Comparison of ENCODE assay signal across 14 cellular contexts in the genomic region with DNA sequence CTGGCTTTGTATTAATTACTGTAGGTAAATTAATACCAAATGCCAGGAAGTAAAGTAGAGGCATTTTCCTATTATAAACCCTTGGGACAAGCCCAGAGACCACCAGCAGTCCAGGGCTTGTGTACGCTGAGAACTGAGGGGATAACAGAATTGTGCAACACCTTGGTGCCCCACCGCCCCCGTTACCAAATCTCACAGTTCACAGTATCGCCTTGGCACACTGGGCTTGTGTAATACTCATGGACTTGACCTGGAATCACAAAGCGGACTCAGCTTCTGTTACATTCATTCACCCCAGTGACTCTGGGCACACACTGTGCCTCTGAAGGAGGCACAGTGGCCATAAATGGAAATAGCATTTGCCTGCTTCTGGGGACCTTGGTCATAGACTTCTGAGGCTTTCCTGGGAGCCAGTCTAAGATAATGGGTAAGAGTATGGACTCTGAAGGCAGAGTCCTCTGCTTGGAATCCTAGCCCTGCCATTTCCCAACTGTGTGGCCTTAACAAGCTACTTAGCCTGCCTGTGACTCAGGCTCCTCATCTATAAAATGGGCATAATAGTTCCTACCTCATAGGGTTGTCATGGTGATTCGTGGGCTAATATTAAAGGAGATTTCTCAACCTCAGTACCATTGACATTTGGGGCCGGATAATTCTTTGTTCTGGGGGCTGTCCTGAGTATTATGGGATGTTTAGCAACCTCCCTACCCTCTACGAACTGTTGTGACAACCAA. TPM values are rescaled to one million over a fixed set of nuclear protein-coding genes. Genes with fewer than 3 reads are reported as not detected.
"Had no signal": no experiment of that assay in that cellular context is flagged by ENCODE, and none has a peak within 500 bp of the region (broad histone marks: within the 10 kb centered on the region; RNA-seq: fewer than 3 reads in every experiment).

No MANE protein-coding gene starts in this region.

- FAIRE-seq: astrocyte, bronchial epithelial cell, keratinocyte, pancreas had no signal

- H3K4me1 ChIP-seq: pancreas had no signal

- DNase-seq: activated CD4-positive, alpha-beta T cell treated with anti-CD3 and anti-CD28 coated beads for 1 hour; activated CD4-positive, alpha-beta T cell treated with anti-CD3 and anti-CD28 coated beads, Interleukin-2, amount 50 U/mL, for 48 hours; activated naive CD4-positive, alpha-beta T cell treated with anti-CD3 and anti-CD28 coated beads for 36 hours; activated T-cell treated with anti-CD3 and anti-CD28 coated beads, Interleukin-2, amount 50 U/mL, for 1 hour; pancreas; SK-N-SH; stimulated activated CD4-positive, alpha-beta T cell treated with anti-CD3 and anti-CD28 coated beads, Interleukin-2, amount 100 ng/mL, for 48 hours; T-cell; T-helper 9 cell had no signal

- H3K36me3 ChIP-seq: pancreas had no signal

- H3K27ac ChIP-seq: epithelial cell of prostate, pancreas had no signal

- H3K4me3 ChIP-seq: pancreas had no signal

- ATAC-seq: pancreas; stimulated activated memory B cell treated with anti-CD40 and anti-IgM and Interleukin-4, amounts not matched to agents 10 μg/mL and 1 μg/mL and 100 μg/mL, for 72 hours; T-cell had no signal

- H3K9me3 ChIP-seq: pancreas, SK-N-SH had no signal

- H3K9ac ChIP-seq: SK-N-SH had no signal

- H3K4me2 ChIP-seq: SK-N-SH had no signal

RNA-seq across cellular contexts. Expression of gene TIMP3, which starts 53.7 kb away (rescaled TPM):
- total RNA-seq: activated naive CD4-positive, alpha-beta T cell treated with anti-CD3 and anti-CD28 coated beads for 36 hours had no signal
